Comparison of ENCODE assay signal across 8 cellular contexts in the genomic region with DNA sequence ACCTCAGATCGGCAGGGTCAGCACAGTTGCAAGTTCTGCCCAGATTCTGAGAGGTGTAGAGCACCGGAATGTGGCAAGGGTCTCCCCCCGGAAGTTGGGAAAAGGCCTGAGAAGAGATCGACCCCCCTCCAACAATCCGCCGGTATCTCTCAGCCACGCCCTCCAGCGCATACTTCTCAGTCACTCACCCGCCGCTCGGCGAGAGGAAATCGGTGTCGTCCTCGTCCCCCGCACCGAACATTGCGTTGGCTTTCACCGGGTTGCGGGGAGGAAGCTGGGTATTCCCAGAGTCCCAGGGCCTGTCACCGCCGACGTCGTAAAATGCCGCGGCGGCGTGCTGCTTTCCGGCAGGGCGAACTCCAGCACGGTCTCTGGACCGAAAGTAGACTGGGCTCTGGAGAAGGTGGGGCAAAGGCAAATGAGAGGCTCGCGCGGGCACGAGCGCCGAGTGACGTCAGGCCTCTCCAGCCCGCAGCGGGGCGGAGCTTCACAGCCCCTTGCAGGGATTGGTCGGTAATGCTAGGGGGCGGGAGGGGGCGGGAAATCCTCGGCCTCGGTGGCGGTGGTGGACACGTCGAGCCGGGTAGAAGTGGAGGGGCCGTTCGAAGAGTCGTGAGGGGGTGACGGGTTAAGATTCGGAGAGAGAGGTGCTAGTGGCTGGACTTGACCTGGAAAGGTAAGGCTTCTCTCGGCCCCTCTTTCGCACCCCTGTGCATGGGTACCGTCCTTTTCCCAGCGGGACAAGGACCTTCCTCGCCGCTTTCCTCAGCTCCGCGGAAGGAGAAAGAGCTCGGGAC. TPM values are rescaled to one million over a fixed set of nuclear protein-coding genes. Genes with fewer than 3 reads are reported as not detected.
DNase-seq lines count a peak whose midpoint lies in the region; ATAC-seq, FAIRE-seq and TF ChIP-seq lines count a peak whose summit lies in the region.

A gene with protein sequence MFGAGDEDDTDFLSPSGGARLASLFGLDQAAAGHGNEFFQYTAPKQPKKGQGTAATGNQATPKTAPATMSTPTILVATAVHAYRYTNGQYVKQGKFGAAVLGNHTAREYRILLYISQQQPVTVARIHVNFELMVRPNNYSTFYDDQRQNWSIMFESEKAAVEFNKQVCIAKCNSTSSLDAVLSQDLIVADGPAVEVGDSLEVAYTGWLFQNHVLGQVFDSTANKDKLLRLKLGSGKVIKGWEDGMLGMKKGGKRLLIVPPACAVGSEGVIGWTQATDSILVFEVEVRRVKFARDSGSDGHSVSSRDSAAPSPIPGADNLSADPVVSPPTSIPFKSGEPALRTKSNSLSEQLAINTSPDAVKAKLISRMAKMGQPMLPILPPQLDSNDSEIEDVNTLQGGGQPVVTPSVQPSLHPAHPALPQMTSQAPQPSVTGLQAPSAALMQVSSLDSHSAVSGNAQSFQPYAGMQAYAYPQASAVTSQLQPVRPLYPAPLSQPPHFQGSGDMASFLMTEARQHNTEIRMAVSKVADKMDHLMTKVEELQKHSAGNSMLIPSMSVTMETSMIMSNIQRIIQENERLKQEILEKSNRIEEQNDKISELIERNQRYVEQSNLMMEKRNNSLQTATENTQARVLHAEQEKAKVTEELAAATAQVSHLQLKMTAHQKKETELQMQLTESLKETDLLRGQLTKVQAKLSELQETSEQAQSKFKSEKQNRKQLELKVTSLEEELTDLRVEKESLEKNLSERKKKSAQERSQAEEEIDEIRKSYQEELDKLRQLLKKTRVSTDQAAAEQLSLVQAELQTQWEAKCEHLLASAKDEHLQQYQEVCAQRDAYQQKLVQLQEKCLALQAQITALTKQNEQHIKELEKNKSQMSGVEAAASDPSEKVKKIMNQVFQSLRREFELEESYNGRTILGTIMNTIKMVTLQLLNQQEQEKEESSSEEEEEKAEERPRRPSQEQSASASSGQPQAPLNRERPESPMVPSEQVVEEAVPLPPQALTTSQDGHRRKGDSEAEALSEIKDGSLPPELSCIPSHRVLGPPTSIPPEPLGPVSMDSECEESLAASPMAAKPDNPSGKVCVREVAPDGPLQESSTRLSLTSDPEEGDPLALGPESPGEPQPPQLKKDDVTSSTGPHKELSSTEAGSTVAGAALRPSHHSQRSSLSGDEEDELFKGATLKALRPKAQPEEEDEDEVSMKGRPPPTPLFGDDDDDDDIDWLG (minus strand): TSS at position 275 of the 797 bp plus-strand sequence. CDS start 34 bp downstream, at position 241.
A gene (plus strand): TSS at position 542 of the 797 bp plus-strand sequence. CDS start 34,605 bp downstream, outside the sequence.

- H3K27me3 ChIP-seq in ACC112 (ENCODE audit: insufficient read depth, low read length): no peaks in the 10 kb centered on the region
- H3K27me3 ChIP-seq in bronchial epithelial cell (ENCODE audit: control insufficient read depth, insufficient read depth, low read length): no peaks in the 10 kb centered on the region
- H3K27me3 ChIP-seq in smooth muscle cell (ENCODE audit: low read depth): no peaks in the 10 kb centered on the region

- H3K4me3 ChIP-seq in ACC112 (ENCODE audit: low read depth, low read length): peak within 1 kb of the TSS; percentile 84
- H3K4me3 ChIP-seq in WI38 (ENCODE audit: low read depth, low read length): peak within 1 kb of the TSS; percentile 95
- H3K4me3 ChIP-seq in bronchial epithelial cell (ENCODE audit: low read depth, low read length): peak within 1 kb of the TSS; percentile 78
- peak within 1 kb of the TSS; percentile 82 for H3K4me3 ChIP-seq in smooth muscle cell

- ATAC-seq in GM18870 (IDR thresholded peaks at IDR 0.05; ENCODE audit: unreplicated experiment): peak; percentile 67
- ATAC-seq in HG03135 (IDR thresholded peaks at IDR 0.05; ENCODE audit: unreplicated experiment): peak; percentile 84

- peaks cover 7% of the 10 kb centered on the region for H3F3A ChIP-seq in smooth muscle cell (ENCODE audit: low read depth)

- peaks cover 63% of the 10 kb centered on the region for H4K20me1 ChIP-seq in smooth muscle cell (ENCODE audit: low read depth)

- under 1% methylated on average over 60 of the region's 65 CpGs for WGBS in smooth muscle cell (ENCODE audit: low lambda C conversion rate)

- H3K4me1 ChIP-seq in ACC112 (ENCODE audit: control insufficient read depth, insufficient read depth, low read length, unreplicated experiment): peaks cover 20% of the 10 kb centered on the region
- peaks cover 22% of the 10 kb centered on the region for H3K4me1 ChIP-seq in smooth muscle cell (ENCODE audit: low read depth)

- TF ChIP-seq CTCF in WI38 (IDR thresholded peaks at IDR 0.05; ENCODE audit: low read depth, low read length): no peak
- no peak for TF ChIP-seq CTCF in bronchial epithelial cell (IDR thresholded peaks at IDR 0.05; ENCODE audit: insufficient read depth, low read length, severe bottlenecking)
- TF ChIP-seq CTCF in smooth muscle cell (IDR thresholded peaks at IDR 0.05; ENCODE audit: borderline replicate concordance, insufficient read depth, poor library complexity, severe bottlenecking): no peak

- peaks cover 80% of the 10 kb centered on the region for H3K79me2 ChIP-seq in ACC112 (ENCODE audit: control insufficient read depth, insufficient read depth, low read length, unreplicated experiment)
- peaks cover 86% of the 10 kb centered on the region for H3K79me2 ChIP-seq in smooth muscle cell (ENCODE audit: low read depth)

- FAIRE-seq in bronchial epithelial cell (lab: Jason Lieb, UNC): no peak

- H3K9ac ChIP-seq in smooth muscle cell (ENCODE audit: low read depth): peak within 1 kb of the TSS; percentile 87

- DNase-seq in NCI-H2196 treated with DMSO at 0.1 percent for 48 hours (lab: John Stamatoyannopoulos, UW; ENCODE audit: unreplicated experiment): peak; percentile 94
- DNase-seq in bronchial epithelial cell (ENCODE audit: low read depth): peak; percentile 95
- DNase-seq in iPS-NIHi11 (ENCODE audit: low spot score): peak; percentile 98
- DNase-seq in smooth muscle cell (lab: John Stamatoyannopoulos, UW; ENCODE audit: unreplicated experiment): peak; percentile 90

- H3K27ac ChIP-seq in ACC112 (ENCODE audit: low read depth, low read length): peak within 1 kb of the TSS; percentile 53
- H3K27ac ChIP-seq in smooth muscle cell (ENCODE audit: low read depth): peak within 1 kb of the TSS; percentile 83

- H2AFZ ChIP-seq in ACC112 (ENCODE audit: low read length, unreplicated experiment) (peak within 1 kb of the TSS; percentile 75), smooth muscle cell (ENCODE audit: low read depth) (peak within 1 kb of the TSS; percentile 67)

- H3K36me3 ChIP-seq in ACC112 (ENCODE audit: insufficient read depth, low read length): peaks cover 5% of the 10 kb centered on the region; the same call in 1 of the 2 replicates
- H3K36me3 ChIP-seq in bronchial epithelial cell (ENCODE audit: control insufficient read depth, insufficient read depth, low read length): no peaks in the 10 kb centered on the region
- H3K36me3 ChIP-seq in smooth muscle cell (ENCODE audit: low read depth): no peaks in the 10 kb centered on the region

- H3K9me3 ChIP-seq in smooth muscle cell (replicated peaks; ENCODE audit: low read depth): no peaks in the 10 kb centered on the region

- peak within 1 kb of the TSS; percentile 96 for H3K4me2 ChIP-seq in smooth muscle cell

RNA-seq across cellular contexts. Expression of the first gene that starts in this region (rescaled TPM):
- total RNA-seq in bronchial epithelial cell (11.1 and 12.9 TPM in 2 replicates), smooth muscle cell (22.6 and 27.9 TPM in 2 replicates)
- 12.3 and 13.0 TPM in 2 replicates for polyA plus RNA-seq in smooth muscle cell

RNA-seq across cellular contexts. Expression of the second gene that starts in this region (rescaled TPM):
- total RNA-seq in bronchial epithelial cell: 29.7 and 50.1 TPM in 2 replicates
- 34.7 and 39.1 TPM in 2 replicates for total RNA-seq in smooth muscle cell
- polyA plus RNA-seq in smooth muscle cell: 28.1 and 35.8 TPM in 2 replicates

Comparison
In these comparisons a context has a peak if more than half of its experiments do, and no peak if none do; other contexts are left out.
1. Peak in every context shown above with its lines: DNase-seq, ATAC-seq, H3K4me3 ChIP-seq and H3K27ac ChIP-seq.